Comparison of ENCODE assay signal across 8 cellular contexts in genomic region chr3:71064976-71065763, GRCh38.
DNase-seq lines count a peak whose midpoint lies in the region; ATAC-seq and TF ChIP-seq lines count a peak whose summit lies in the region.

No MANE protein-coding gene starts in this region.

- H3K4me1 ChIP-seq in Peyer's patch = peaks cover 0 to 48% (median 20%) of the 10 kb centered on the region in 4 donors

- no peaks in the 10 kb centered on the region for H3K27me3 ChIP-seq in Peyer's patch

- peak; percentile 26 for ATAC-seq in HG02852 (IDR thresholded peaks at IDR 0.05; ENCODE audit: unreplicated experiment)

- no peaks in the 10 kb centered on the region for H3K36me3 ChIP-seq in Peyer's patch

- peak overlapping the region; percentile 92 to 96 (median 94) for H3K27ac ChIP-seq in Peyer's patch

- TF ChIP-seq CTCF in Peyer's patch (IDR thresholded peaks at IDR 0.05) = no peak

- peak; percentile 57 for DNase-seq in EH (ENCODE audit: low read depth)
- DNase-seq in Peyer's patch = peak; percentile 59 to 83 (median 81)
- DNase-seq in activated naive CD4-positive, alpha-beta T cell treated with Interleukin-2 at 50 U/mL for 16 hours = peak; percentile 70
- peak; percentile 66 for DNase-seq in glomerular visceral epithelial cell (ENCODE audit: extremely low spot score)
- peak; percentile 41 for DNase-seq in occipital lobe (lab: John Stamatoyannopoulos, UW)
- peak; percentile 61 for DNase-seq in ureter (ENCODE audit: low spot score)
- no peak for DNase-seq in dedifferentiated amniotic fluid mesenchymal stem cell (ENCODE audit: extremely low spot score)

- H3K4me3 ChIP-seq in Peyer's patch = peak overlapping the region; percentile 58 to 79 (median 72)

- H3K9me3 ChIP-seq in Peyer's patch = no peaks in the 10 kb centered on the region

- TF ChIP-seq POLR2A in Peyer's patch (IDR thresholded peaks at IDR 0.05) = no peak
